Comparison of ENCODE assay signal across 1 cellular context in the genomic region with DNA sequence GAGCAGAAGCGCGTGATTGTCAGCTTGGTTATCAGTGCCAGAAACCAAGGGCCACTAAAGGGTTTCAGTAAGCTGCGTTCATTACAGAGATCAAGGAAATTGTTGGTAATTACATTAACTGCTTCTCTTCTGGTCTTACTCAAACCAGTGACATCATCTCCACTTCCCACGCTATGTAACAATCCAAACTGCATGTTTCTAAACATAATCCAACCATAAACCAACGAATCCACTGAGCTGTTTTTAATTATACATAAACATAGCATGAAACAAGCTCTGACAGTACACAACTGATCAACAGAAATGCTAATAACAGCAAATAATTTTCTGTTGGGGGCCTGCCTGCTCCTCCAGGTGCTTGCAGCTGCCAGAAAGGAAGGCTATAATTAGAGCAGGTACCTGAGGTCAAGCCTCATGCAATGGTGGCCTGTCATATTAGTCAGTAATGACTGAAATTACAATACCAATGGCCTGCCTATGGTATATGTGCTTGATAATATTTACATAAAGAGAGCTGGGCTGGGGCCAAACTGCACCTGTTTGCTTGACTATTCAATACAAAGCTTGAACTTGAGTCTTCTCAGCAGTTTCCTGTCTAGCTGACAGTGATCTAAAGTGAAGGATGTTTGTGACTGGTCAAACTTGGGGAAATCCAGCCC.
TF ChIP-seq lines count a peak whose summit lies in the region.

No MANE protein-coding gene starts in this region.

TF ChIP-seq in IMR-90, 13 proteins besides CTCF, POLR2A, EP300 and RAD21:
- 0 out of 2 replicates have a peak, but pooled peaks have one; percentile 15 for TF ChIP-seq NFE2L2 (IDR thresholded peaks at IDR 0.05; ENCODE audit: low read depth, low read length)
- TF ChIP-seq, protein P1, sequence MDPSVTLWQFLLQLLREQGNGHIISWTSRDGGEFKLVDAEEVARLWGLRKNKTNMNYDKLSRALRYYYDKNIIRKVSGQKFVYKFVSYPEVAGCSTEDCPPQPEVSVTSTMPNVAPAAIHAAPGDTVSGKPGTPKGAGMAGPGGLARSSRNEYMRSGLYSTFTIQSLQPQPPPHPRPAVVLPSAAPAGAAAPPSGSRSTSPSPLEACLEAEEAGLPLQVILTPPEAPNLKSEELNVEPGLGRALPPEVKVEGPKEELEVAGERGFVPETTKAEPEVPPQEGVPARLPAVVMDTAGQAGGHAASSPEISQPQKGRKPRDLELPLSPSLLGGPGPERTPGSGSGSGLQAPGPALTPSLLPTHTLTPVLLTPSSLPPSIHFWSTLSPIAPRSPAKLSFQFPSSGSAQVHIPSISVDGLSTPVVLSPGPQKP (IDR thresholded peaks at IDR 0.05; ENCODE audit: borderline replicate concordance, low read depth, low read length), result no peak
- TF ChIP-seq USF2 (IDR thresholded peaks at IDR 0.05; ENCODE audit: low read depth, low read length), result no peak
- peak; percentile 83 for TF ChIP-seq CEBPB (IDR thresholded peaks at IDR 0.05; ENCODE audit: low read depth, low read length)
